15 cellular contexts compared by ENCODE assay signal in genomic region chr15:42670441-42670840, GRCh38.
DNase-seq lines count a peak whose midpoint lies in the region; FAIRE-seq and TF ChIP-seq lines count a peak whose summit lies in the region.
"Had no signal": no experiment of that assay in that cellular context is flagged by ENCODE, and none has a peak within 500 bp of the region (broad histone marks: within the 10 kb centered on the region; RNA-seq: fewer than 3 reads in every experiment).

No MANE protein-coding gene starts in this region.

- no peak overlapping the region for H3K9ac ChIP-seq in mammary epithelial cell (ENCODE audit: insufficient read depth, low read length)

- no peak overlapping the region for H3K4me3 ChIP-seq in mammary epithelial cell (replicated peaks in 1 of 3; ENCODE audit: insufficient read depth in 1 of 3, low read depth in 2 of 3, low read length in 3 of 3)
- H3K4me3 ChIP-seq in foreskin fibroblast (ENCODE audit: low read depth in 1 of 2, low read length in 2 of 2) = no peak overlapping the region
- H3K4me3 ChIP-seq: SJCRH30 had no signal

- BruUV-seq in MCF 10A (replicated peaks; lab: Mats Ljungman, UMichigan) = no TSS peak
- BruUV-seq in mammary epithelial cell (replicated peaks; lab: Mats Ljungman, UMichigan) = no TSS peak

- H3K36me3 ChIP-seq in mammary epithelial cell (ENCODE audit: insufficient read depth, low read length) = no peaks in the 10 kb centered on the region

- TF ChIP-seq CTCF in MCF 10A (IDR thresholded peaks at IDR 0.05; ENCODE audit: unreplicated experiment) (no peak), mammary epithelial cell (conservative IDR thresholded peaks at IDR 0.05 in 1 of 2, IDR thresholded peaks at IDR 0.05 in 1 of 2; ENCODE audit: extremely low read depth in 1 of 2, insufficient read depth in 1 of 2, low read depth in 1 of 2, low read length in 2 of 2) (no peak), foreskin fibroblast (IDR thresholded peaks at IDR 0.05; ENCODE audit: low read depth, low read length) (no peak)

- no peaks in the 10 kb centered on the region for H3K27me3 ChIP-seq in mammary epithelial cell (ENCODE audit: insufficient read depth, low read length)
- H3K27me3 ChIP-seq: SJCRH30 had no signal

- H3K4me1 Mint-ChIP-seq in MCF 10A (ENCODE audit: insufficient read depth, unreplicated experiment) = peaks cover 16% of the 10 kb centered on the region
- H3K4me1 Mint-ChIP-seq: B cell, CD14-positive monocyte had no signal

- H3K27ac ChIP-seq in mammary epithelial cell (ENCODE audit: insufficient read depth, low read depth, low read length) = no peak overlapping the region
- peak overlapping the region; percentile 71 for H3K27ac ChIP-seq in caudate nucleus (ENCODE audit: low read depth, low read length)
- H3K27ac ChIP-seq: SJCRH30 had no signal

- no peak overlapping the region for H3K4me3 Mint-ChIP-seq in MCF 10A (ENCODE audit: unreplicated experiment)
- H3K4me3 Mint-ChIP-seq: B cell, CD14-positive monocyte had no signal

- dilution Hi-C loops in mammary epithelial cell (cut with HindIII; ENCODE audit: low sequenced_read_pairs) = no loop called here

- H2AFZ ChIP-seq in mammary epithelial cell (ENCODE audit: low read depth, low read length) = no peak overlapping the region

- no peak for FAIRE-seq in RCC 7860 (lab: Jason Lieb, UNC)
- FAIRE-seq: H54 had no signal

- H3K9me3 ChIP-seq in mammary epithelial cell (replicated peaks; ENCODE audit: insufficient read depth, low read length) = no peaks in the 10 kb centered on the region
- H3K9me3 ChIP-seq: SJCRH30 had no signal

- peaks cover 12% of the 10 kb centered on the region for H3K4me1 ChIP-seq in mammary epithelial cell (ENCODE audit: insufficient read depth, low read length)
- H3K4me1 ChIP-seq: SJCRH30 had no signal

- no peaks in the 10 kb centered on the region for H3K79me2 ChIP-seq in mammary epithelial cell (ENCODE audit: insufficient read depth, low read length)

- in situ Hi-C loops in mammary epithelial cell (cut with MboI; ENCODE audit: low sequenced_read_pairs in 2 of 2) = no loop called here

- H3K4me2 ChIP-seq in mammary epithelial cell (ENCODE audit: insufficient read depth, low read depth, low read length) = no peak overlapping the region

- POLR2A ChIA-PET in MCF 10A (lab: Yijun Ruan, JAX) = interaction anchor here (1.7 to 3.4 kb wide), 3 partner anchors 9 to 180 kb away, joined by 9 to 15 read pairs (median 15); partner anchors contain the start of gene ZNF106

- H4K20me1 ChIP-seq in mammary epithelial cell (ENCODE audit: insufficient read depth, low read length) = no peaks in the 10 kb centered on the region

- H3K9me3 Mint-ChIP-seq in MCF 10A (ENCODE audit: unreplicated experiment) = no peaks in the 10 kb centered on the region
- H3K9me3 Mint-ChIP-seq: CD14-positive monocyte had no signal

- intact Hi-C loops in MCF 10A (cut with micrococcal nuclease) (no loop called here), mammary epithelial cell (cut with micrococcal nuclease) (no loop called here)

- no peaks in the 10 kb centered on the region for H3K27me3 Mint-ChIP-seq in MCF 10A (ENCODE audit: insufficient read depth, unreplicated experiment)
- H3K27me3 Mint-ChIP-seq: B cell had no signal

- CTCF ChIA-PET in MCF 10A (lab: Yijun Ruan, JAX) (interaction anchor here (0.9 kb wide), 1 partner anchor 35 kb away, joined by 4 read pairs; no protein-coding TSS in a partner anchor), mammary epithelial cell (lab: Charles Lee; ENCODE audit: low non-redundant PET) (no interaction called here)

- peak overlapping the region; percentile 93 for H3K27ac Mint-ChIP-seq in MCF 10A (ENCODE audit: low read depth, unreplicated experiment)
- H3K27ac Mint-ChIP-seq: B cell, CD14-positive monocyte had no signal

- H3K36me3 Mint-ChIP-seq in MCF 10A (ENCODE audit: insufficient read depth, unreplicated experiment) = no peaks in the 10 kb centered on the region
- H3K36me3 Mint-ChIP-seq: CD14-positive monocyte had no signal

- DNase-seq in MCF 10A (ENCODE audit: unreplicated experiment) (no peak), mammary epithelial cell (no peak), caudate nucleus (lab: John Stamatoyannopoulos, UW) (peak in 3 of 61 donors; percentile 19 to 44 (median 28)), foreskin fibroblast (peak; percentile 5 to 56), RCC 7860 (ENCODE audit: low spot score) (no peak), NCI-H748 treated with DMSO at 0.1 percent for 48 hours (lab: John Stamatoyannopoulos, UW) (no peak), HPDE6-E6E7 (ENCODE audit: extremely low spot score) (no peak), OCI-M2 (lab: John Stamatoyannopoulos, UW; ENCODE audit: unreplicated experiment) (no peak)
- DNase-seq: Karpas-422, NCI-H187, NCI-H69, SJCRH30 had no signal

- WGBS in mammary epithelial cell (ENCODE audit: low coverage, missing lambda C conversion rate) = 72% methylated on average over 3 of the region's 3 CpGs

Comparison
In these comparisons a context has a peak if more than half of its experiments do, and no peak if none do; other contexts are left out.
1. DNase-seq: peak in foreskin fibroblast (2 of 2); none in MCF 10A (single experiment), mammary epithelial cell (single experiment), RCC 7860 (single experiment), NCI-H748 treated with DMSO at 0.1 percent for 48 hours (single experiment), HPDE6-E6E7 (single experiment) and OCI-M2 (single experiment).